Comparison of ENCODE assay signal across 1 cellular context in the genomic region with DNA sequence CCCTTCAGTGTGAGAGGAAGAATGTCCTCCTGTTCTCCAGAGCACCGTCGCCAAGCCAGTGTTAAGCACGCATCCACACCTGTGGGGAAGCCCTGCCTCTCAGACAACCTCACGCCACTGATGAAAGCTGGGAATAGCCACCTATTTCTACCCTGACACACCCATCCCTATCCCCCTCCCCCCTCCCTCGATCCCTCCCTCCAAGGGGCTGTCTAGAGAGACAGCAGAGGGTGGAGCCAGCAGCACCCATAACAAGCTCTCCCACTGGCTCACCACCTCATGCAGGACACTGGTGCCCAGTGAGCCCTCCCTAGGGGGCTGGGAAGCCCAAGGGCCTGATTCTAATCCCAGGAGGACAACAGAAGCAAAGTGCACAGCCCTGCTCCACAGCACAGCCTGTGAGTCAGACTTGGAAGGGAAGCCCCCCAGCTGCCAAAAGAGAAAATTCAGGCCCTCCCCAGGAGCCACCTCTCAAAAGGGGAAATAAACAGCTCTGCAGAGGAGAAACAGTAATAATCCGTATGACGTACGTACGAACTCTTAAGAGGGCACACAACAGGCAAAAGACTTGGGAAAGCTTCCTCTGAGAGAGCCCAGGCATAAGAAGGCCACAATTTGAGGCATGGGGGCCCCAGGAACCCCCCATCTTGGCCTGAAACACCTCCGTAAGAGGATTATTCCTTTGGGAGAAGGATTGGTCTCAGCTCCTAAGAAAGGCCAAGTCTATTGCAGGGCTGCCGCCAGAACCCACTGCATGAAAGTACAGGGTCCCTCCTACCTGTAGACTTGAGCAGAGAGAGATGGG.
TF ChIP-seq lines count a peak whose summit lies in the region.

No MANE protein-coding gene starts in this region.

TF ChIP-seq in K562, 482 proteins besides CTCF, POLR2A, EP300 and RAD21 (continued from another document):
- TF ChIP-seq, protein P1, sequence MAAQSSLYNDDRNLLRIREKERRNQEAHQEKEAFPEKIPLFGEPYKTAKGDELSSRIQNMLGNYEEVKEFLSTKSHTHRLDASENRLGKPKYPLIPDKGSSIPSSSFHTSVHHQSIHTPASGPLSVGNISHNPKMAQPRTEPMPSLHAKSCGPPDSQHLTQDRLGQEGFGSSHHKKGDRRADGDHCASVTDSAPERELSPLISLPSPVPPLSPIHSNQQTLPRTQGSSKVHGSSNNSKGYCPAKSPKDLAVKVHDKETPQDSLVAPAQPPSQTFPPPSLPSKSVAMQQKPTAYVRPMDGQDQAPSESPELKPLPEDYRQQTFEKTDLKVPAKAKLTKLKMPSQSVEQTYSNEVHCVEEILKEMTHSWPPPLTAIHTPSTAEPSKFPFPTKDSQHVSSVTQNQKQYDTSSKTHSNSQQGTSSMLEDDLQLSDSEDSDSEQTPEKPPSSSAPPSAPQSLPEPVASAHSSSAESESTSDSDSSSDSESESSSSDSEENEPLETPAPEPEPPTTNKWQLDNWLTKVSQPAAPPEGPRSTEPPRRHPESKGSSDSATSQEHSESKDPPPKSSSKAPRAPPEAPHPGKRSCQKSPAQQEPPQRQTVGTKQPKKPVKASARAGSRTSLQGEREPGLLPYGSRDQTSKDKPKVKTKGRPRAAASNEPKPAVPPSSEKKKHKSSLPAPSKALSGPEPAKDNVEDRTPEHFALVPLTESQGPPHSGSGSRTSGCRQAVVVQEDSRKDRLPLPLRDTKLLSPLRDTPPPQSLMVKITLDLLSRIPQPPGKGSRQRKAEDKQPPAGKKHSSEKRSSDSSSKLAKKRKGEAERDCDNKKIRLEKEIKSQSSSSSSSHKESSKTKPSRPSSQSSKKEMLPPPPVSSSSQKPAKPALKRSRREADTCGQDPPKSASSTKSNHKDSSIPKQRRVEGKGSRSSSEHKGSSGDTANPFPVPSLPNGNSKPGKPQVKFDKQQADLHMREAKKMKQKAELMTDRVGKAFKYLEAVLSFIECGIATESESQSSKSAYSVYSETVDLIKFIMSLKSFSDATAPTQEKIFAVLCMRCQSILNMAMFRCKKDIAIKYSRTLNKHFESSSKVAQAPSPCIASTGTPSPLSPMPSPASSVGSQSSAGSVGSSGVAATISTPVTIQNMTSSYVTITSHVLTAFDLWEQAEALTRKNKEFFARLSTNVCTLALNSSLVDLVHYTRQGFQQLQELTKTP (IDR thresholded peaks at IDR 0.05; ENCODE audit: low read depth in 1 of 2, partially characterized antibody in 2 of 2), result peak in 1 of 2 experiments; percentile 89
- TF ChIP-seq, protein P2, sequence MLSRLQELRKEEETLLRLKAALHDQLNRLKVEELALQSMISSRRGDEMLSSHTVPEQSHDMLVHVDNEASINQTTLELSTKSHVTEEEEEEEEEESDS (CRISPR knock-in tag; IDR thresholded peaks at IDR 0.05), result no peak
- TF ChIP-seq LARP7 (IDR thresholded peaks at IDR 0.05), result no peak
- TF ChIP-seq ZNF444 (CRISPR knock-in tag; IDR thresholded peaks at IDR 0.05), result peak; percentile 79; the same call in 1 of the 2 replicates
- TF ChIP-seq RBBP5 (IDR thresholded peaks at IDR 0.05; ENCODE audit: borderline replicate concordance, insufficient read depth, low read length, poor library complexity, severe bottlenecking), result peak; percentile 17
- peak in 1 of 2 experiments; percentile 92; a peak in 2 of 4 replicates for TF ChIP-seq KDM1A (IDR thresholded peaks at IDR 0.05)
- TF ChIP-seq, protein P3, sequence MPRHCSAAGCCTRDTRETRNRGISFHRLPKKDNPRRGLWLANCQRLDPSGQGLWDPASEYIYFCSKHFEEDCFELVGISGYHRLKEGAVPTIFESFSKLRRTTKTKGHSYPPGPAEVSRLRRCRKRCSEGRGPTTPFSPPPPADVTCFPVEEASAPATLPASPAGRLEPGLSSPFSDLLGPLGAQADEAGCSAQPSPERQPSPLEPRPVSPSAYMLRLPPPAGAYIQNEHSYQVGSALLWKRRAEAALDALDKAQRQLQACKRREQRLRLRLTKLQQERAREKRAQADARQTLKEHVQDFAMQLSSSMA (CRISPR knock-in tag; IDR thresholded peaks at IDR 0.05), result no peak
- no peak for TF ChIP-seq ARNT (IDR thresholded peaks at IDR 0.05)
- no peak for TF ChIP-seq CHD1 (IDR thresholded peaks at IDR 0.05; ENCODE audit: low read length)
- TF ChIP-seq ZNF232 (CRISPR knock-in tag; IDR thresholded peaks at IDR 0.05), result no peak
- TF ChIP-seq, protein P4, sequence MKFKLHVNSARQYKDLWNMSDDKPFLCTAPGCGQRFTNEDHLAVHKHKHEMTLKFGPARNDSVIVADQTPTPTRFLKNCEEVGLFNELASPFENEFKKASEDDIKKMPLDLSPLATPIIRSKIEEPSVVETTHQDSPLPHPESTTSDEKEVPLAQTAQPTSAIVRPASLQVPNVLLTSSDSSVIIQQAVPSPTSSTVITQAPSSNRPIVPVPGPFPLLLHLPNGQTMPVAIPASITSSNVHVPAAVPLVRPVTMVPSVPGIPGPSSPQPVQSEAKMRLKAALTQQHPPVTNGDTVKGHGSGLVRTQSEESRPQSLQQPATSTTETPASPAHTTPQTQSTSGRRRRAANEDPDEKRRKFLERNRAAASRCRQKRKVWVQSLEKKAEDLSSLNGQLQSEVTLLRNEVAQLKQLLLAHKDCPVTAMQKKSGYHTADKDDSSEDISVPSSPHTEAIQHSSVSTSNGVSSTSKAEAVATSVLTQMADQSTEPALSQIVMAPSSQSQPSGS (CRISPR knock-in tag; IDR thresholded peaks at IDR 0.05), result no peak
- no peak for TF ChIP-seq ZFX (CRISPR knock-in tag; IDR thresholded peaks at IDR 0.05)
- no peak for TF ChIP-seq ILK (tag; IDR thresholded peaks at IDR 0.05; ENCODE audit: borderline replicate concordance, low read depth)
